ENCODE assay signal across 1 cellular context in the genomic region with DNA sequence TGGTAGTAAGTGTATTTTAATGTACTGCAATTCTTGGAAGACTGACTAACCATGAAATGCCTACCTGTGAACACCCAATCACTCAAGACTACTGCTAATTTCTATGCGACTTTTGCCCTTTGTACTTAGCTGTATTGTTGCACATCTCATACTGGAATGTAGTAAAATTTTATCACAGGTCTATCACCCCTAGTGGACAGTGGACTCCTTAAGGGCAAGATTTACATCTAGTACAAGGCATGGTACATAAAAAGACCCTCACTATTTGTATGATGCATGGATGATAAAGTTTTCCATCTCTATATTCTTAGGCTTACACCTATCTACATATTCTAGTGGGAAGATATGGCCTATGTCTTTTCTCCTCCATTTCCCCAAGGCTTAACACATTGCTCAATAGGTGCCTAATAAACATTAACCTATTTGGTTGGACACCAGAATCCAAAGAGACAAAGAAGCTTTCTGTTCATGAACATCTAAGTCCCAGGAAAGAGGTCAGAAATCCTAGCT.
TF ChIP-seq lines count a peak whose summit lies in the region.

No MANE protein-coding gene starts in this region.

TF ChIP-seq in liver, 16 proteins besides CTCF, POLR2A, EP300 and RAD21 (continued from another document):
- TF ChIP-seq, protein P1, sequence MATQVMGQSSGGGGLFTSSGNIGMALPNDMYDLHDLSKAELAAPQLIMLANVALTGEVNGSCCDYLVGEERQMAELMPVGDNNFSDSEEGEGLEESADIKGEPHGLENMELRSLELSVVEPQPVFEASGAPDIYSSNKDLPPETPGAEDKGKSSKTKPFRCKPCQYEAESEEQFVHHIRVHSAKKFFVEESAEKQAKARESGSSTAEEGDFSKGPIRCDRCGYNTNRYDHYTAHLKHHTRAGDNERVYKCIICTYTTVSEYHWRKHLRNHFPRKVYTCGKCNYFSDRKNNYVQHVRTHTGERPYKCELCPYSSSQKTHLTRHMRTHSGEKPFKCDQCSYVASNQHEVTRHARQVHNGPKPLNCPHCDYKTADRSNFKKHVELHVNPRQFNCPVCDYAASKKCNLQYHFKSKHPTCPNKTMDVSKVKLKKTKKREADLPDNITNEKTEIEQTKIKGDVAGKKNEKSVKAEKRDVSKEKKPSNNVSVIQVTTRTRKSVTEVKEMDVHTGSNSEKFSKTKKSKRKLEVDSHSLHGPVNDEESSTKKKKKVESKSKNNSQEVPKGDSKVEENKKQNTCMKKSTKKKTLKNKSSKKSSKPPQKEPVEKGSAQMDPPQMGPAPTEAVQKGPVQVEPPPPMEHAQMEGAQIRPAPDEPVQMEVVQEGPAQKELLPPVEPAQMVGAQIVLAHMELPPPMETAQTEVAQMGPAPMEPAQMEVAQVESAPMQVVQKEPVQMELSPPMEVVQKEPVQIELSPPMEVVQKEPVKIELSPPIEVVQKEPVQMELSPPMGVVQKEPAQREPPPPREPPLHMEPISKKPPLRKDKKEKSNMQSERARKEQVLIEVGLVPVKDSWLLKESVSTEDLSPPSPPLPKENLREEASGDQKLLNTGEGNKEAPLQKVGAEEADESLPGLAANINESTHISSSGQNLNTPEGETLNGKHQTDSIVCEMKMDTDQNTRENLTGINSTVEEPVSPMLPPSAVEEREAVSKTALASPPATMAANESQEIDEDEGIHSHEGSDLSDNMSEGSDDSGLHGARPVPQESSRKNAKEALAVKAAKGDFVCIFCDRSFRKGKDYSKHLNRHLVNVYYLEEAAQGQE (IDR thresholded peaks at IDR 0.05): no peak
- TF ChIP-seq RXRA (IDR thresholded peaks at IDR 0.05) (no peak), FOXA1 (IDR thresholded peaks at IDR 0.05) (no peak), SP1 (IDR thresholded peaks at IDR 0.05) (no peak), YY1 (IDR thresholded peaks at IDR 0.05) (peak; percentile 43), NR2F2 (IDR thresholded peaks at IDR 0.05) (no peak), FOXA2 (IDR thresholded peaks at IDR 0.05) (no peak)
